In the genomic region with DNA sequence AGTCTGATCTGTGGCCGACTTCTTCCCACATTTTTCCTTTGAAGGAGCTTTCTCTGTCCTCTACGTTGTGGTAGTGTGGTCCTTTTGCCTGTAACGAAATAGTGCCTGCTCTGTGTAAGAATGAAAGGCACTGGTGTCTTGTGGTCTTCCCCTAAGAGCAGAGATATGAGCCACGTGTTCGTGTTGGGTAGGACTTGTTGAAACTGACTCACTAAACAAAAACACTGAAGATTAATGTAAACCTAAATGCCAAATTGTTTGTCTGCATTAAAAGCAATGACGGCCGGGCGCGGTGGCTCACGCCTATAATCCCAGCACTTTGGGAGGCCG, we compare ENCODE assay signal across 1 cellular context.
TF ChIP-seq lines count a peak whose summit lies in the region.

No MANE protein-coding gene starts in this region.

TF ChIP-seq in GM12878, 131 proteins besides CTCF, POLR2A, EP300 and RAD21:
- TF ChIP-seq YY1 (IDR thresholded peaks at IDR 0.05; ENCODE audit: low read depth, low read length): no peak
- no peak for TF ChIP-seq BACH1 (IDR thresholded peaks at IDR 0.05; ENCODE audit: borderline replicate concordance)
- TF ChIP-seq MYC (IDR thresholded peaks at IDR 0.05; ENCODE audit: insufficient read depth, insufficient read length, insufficient replicate concordance, low read length, severe bottlenecking): no peak
- no peak for TF ChIP-seq PML (IDR thresholded peaks at IDR 0.05; ENCODE audit: low read length)
- TF ChIP-seq SREBF2 (IDR thresholded peaks at IDR 0.05; ENCODE audit: low read length): no peak
- TF ChIP-seq BCL11A (IDR thresholded peaks at IDR 0.05; ENCODE audit: low read depth, low read length): no peak
- TF ChIP-seq ATF7 (IDR thresholded peaks at IDR 0.05; ENCODE audit: low read depth): no peak
- no peak for TF ChIP-seq RELA (IDR thresholded peaks at IDR 0.05; ENCODE audit: borderline replicate concordance, partially characterized antibody)
- TF ChIP-seq, protein P1, sequence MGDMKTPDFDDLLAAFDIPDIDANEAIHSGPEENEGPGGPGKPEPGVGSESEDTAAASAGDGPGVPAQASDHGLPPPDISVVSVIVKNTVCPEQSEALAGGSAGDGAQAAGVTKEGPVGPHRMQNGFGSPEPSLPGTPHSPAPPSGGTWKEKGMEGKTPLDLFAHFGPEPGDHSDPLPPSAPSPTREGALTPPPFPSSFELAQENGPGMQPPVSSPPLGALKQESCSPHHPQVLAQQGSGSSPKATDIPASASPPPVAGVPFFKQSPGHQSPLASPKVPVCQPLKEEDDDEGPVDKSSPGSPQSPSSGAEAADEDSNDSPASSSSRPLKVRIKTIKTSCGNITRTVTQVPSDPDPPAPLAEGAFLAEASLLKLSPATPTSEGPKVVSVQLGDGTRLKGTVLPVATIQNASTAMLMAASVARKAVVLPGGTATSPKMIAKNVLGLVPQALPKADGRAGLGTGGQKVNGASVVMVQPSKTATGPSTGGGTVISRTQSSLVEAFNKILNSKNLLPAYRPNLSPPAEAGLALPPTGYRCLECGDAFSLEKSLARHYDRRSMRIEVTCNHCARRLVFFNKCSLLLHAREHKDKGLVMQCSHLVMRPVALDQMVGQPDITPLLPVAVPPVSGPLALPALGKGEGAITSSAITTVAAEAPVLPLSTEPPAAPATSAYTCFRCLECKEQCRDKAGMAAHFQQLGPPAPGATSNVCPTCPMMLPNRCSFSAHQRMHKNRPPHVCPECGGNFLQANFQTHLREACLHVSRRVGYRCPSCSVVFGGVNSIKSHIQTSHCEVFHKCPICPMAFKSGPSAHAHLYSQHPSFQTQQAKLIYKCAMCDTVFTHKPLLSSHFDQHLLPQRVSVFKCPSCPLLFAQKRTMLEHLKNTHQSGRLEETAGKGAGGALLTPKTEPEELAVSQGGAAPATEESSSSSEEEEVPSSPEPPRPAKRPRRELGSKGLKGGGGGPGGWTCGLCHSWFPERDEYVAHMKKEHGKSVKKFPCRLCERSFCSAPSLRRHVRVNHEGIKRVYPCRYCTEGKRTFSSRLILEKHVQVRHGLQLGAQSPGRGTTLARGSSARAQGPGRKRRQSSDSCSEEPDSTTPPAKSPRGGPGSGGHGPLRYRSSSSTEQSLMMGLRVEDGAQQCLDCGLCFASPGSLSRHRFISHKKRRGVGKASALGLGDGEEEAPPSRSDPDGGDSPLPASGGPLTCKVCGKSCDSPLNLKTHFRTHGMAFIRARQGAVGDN (IDR thresholded peaks at IDR 0.05): no peak
- TF ChIP-seq JUNB (IDR thresholded peaks at IDR 0.05): no peak
- no peak for TF ChIP-seq RB1 (IDR thresholded peaks at IDR 0.05; ENCODE audit: borderline replicate concordance)
- TF ChIP-seq SIN3A (IDR thresholded peaks at IDR 0.05; ENCODE audit: low read depth, low read length): no peak
- TF ChIP-seq ZBTB4 (CRISPR knock-in tag; IDR thresholded peaks at IDR 0.05): no peak
- no peak for TF ChIP-seq TARDBP (IDR thresholded peaks at IDR 0.05; ENCODE audit: borderline replicate concordance)
- TF ChIP-seq NFIC (IDR thresholded peaks at IDR 0.05; ENCODE audit: low read depth, low read length): no peak
- TF ChIP-seq RCOR1 (conservative IDR thresholded peaks at IDR 0.05; ENCODE audit: low read depth, low read length): no peak
